Comparison of ENCODE assay signal across 20 cellular contexts in the genomic region with DNA sequence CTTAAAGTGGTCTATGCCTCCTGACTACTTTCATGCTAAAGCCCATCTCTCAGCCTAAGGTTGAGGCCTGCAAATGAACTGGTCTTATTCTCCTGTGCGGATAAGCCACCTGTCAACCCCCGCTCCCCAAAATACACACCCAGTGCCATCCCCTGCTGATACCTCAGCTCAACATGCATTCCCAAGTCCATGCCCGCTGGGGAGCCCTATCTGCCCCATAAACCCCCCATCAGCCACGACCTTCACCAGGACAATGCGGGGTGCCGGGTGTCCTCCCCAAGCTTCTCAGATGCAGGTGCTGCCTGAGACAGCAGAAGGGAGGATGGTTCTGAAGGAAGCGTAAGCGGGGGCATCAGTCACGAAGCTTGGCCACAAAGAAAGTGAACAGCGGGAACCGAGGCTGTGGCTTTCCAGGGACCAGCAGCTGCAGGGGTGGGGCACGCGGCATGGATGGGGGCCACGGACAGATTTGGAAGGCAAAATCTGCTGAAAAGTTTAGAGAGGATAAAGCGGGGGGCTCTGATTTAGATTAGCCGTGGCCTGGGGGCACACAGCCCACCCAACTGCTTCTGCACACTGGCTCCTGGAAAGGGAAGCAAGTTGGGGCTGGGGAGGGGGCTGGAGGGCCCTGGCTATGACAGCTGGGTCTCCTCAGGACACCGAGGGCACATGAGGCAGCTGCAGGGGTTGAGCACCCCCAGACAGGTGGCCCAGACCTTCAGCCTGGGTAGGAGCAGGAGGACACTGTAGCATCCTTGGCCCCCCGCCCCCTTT.
DNase-seq lines count a peak whose midpoint lies in the region; ATAC-seq and TF ChIP-seq lines count a peak whose summit lies in the region.
"Had no signal": no experiment of that assay in that cellular context is flagged by ENCODE, and none has a peak within 500 bp of the region (broad histone marks: within the 10 kb centered on the region; RNA-seq: fewer than 3 reads in every experiment).

No MANE protein-coding gene starts in this region.

- H3K4me2 ChIP-seq in DND-41 (ENCODE audit: insufficient read depth, low read length) (no peak overlapping the region), neuronal stem cell (ENCODE audit: insufficient read depth, low read length, poor library complexity, severe bottlenecking) (no peak overlapping the region)
- H3K4me2 ChIP-seq: A549; BLaER1 treated with 17β-estradiol and CSF1 and Interleukin-3, amounts not matched to agents 10 nM and 100 nM had no signal

- H3K4me3 Mint-ChIP-seq in activated naive CD4-positive, alpha-beta T cell treated with anti-CD3 and anti-CD28 coated beads, Interleukin-2, amount 50 U/mL, for 24 hours = no peak overlapping the region
- no peak overlapping the region for H3K4me3 Mint-ChIP-seq in activated naive CD4-positive, alpha-beta T cell treated with anti-CD3 and anti-CD28 coated beads, Interleukin-2, amount 10 ng/mL, durations not matched to agents 7 days and 5 days
- no peak overlapping the region for H3K4me3 Mint-ChIP-seq in chondrocyte (ENCODE audit: unreplicated experiment)
- H3K4me3 Mint-ChIP-seq: B cell; CD4-positive, alpha-beta T cell; CD8-positive, alpha-beta T cell had no signal

- H3K4me3 ChIP-seq in DND-41 (ENCODE audit: low read depth in 1 of 2, low read length in 2 of 2) (no peak overlapping the region), neuronal stem cell (ENCODE audit: low read length in 2 of 2) (no peak overlapping the region)
- H3K4me3 ChIP-seq: A549; BLaER1 treated with 17β-estradiol and CSF1 and Interleukin-3, amounts not matched to agents 10 nM and 100 nM; GM12878 had no signal

- H2AK5ac ChIP-seq in neuronal stem cell (ENCODE audit: low read depth, low read length) = peak overlapping the region; percentile 81

- H4K20me1 ChIP-seq in DND-41 (ENCODE audit: insufficient read depth, low read length) = no peaks in the 10 kb centered on the region
- H4K20me1 ChIP-seq: BLaER1 treated with 17β-estradiol and CSF1 and Interleukin-3, amounts not matched to agents 10 nM and 100 nM had no signal

- CTCF ChIA-PET in activated naive CD4-positive, alpha-beta T cell treated with anti-CD3 and anti-CD28 coated beads, Interleukin-2, amount 10 ng/mL, durations not matched to agents 7 days and 5 days (lab: Charles Lee) = no interaction called here

- no peaks in the 10 kb centered on the region for H3K79me1 ChIP-seq in neuronal stem cell (ENCODE audit: low read depth, low read length)

- H2BK12ac ChIP-seq in neuronal stem cell (ENCODE audit: low read length) = no peak overlapping the region

- H2AFZ ChIP-seq in DND-41 (ENCODE audit: low read depth, low read length) (no peak overlapping the region), neuronal stem cell (ENCODE audit: low read length) (no peak overlapping the region)

- no peak overlapping the region for H2BK120ac ChIP-seq in neuronal stem cell (ENCODE audit: low read depth, low read length)

- H3K36me3 ChIP-seq in DND-41 (ENCODE audit: insufficient read depth, low read length) (no peaks in the 10 kb centered on the region), neuronal stem cell (replicated peaks in 1 of 2; ENCODE audit: control insufficient read depth in 2 of 2, insufficient read depth in 2 of 2, low read length in 2 of 2) (no peaks in the 10 kb centered on the region)
- H3K36me3 ChIP-seq: BLaER1 treated with 17β-estradiol and CSF1 and Interleukin-3, amounts not matched to agents 10 nM and 100 nM had no signal

- no peaks in the 10 kb centered on the region for H3K79me2 ChIP-seq in DND-41 (ENCODE audit: insufficient read depth, low read length)

- ATAC-seq in DND-41 (ENCODE audit: insufficient read depth, low read depth) = 0 out of 3 replicates have a peak, but pooled peaks have one; percentile 40
- ATAC-seq: A549; CD8-positive, alpha-beta T cell; GM12878 had no signal

- H3K23ac ChIP-seq in neuronal stem cell (ENCODE audit: low read depth, low read length, poor library complexity) = no peak overlapping the region

- no peaks in the 10 kb centered on the region for H3K9me3 ChIP-seq in DND-41 (ENCODE audit: insufficient read depth, low read length, severe bottlenecking)
- no peaks in the 10 kb centered on the region for H3K9me3 ChIP-seq in neuronal stem cell (replicated peaks in 1 of 2; ENCODE audit: control insufficient read depth in 2 of 2, insufficient read depth in 1 of 2, low read depth in 1 of 2, low read length in 2 of 2)
- H3K9me3 ChIP-seq: A549; BLaER1 treated with 17β-estradiol and CSF1 and Interleukin-3, amounts not matched to agents 10 nM and 100 nM; Caco-2 had no signal

- TF ChIP-seq CTCF in DND-41 (IDR thresholded peaks at IDR 0.05; ENCODE audit: borderline replicate concordance, extremely low read depth, low read length, poor library complexity, severe bottlenecking) (no peak), chondrocyte (IDR thresholded peaks at IDR 0.05) (no peak)

- peak overlapping the region; percentile 47 for H3K14ac ChIP-seq in neuronal stem cell (ENCODE audit: low read length)

- no CpG with 5 or more reads among the region's 18 CpGs for WGBS in neuronal stem cell (ENCODE audit: extremely low coverage in 2 of 2, insufficient read length in 2 of 2, insufficient replicate concordance in 1 of 2), 2 donors

- no peaks in the 10 kb centered on the region for H3K9me3 Mint-ChIP-seq in activated naive CD4-positive, alpha-beta T cell treated with anti-CD3 and anti-CD28 coated beads, Interleukin-2, amount 50 U/mL, for 24 hours
- H3K9me3 Mint-ChIP-seq in activated naive CD4-positive, alpha-beta T cell treated with anti-CD3 and anti-CD28 coated beads, Interleukin-2, amount 10 ng/mL, durations not matched to agents 7 days and 5 days = peaks cover 3% of the 10 kb centered on the region
- no peaks in the 10 kb centered on the region for H3K9me3 Mint-ChIP-seq in chondrocyte (ENCODE audit: low read depth)
- H3K9me3 Mint-ChIP-seq: CD4-positive, alpha-beta T cell; CD8-positive, alpha-beta T cell had no signal

- peak overlapping the region; percentile 82 for H2BK5ac ChIP-seq in neuronal stem cell (ENCODE audit: low read length)

- no peaks in the 10 kb centered on the region for H3K36me3 Mint-ChIP-seq in activated naive CD4-positive, alpha-beta T cell treated with anti-CD3 and anti-CD28 coated beads, Interleukin-2, amount 50 U/mL, for 24 hours
- no peaks in the 10 kb centered on the region for H3K36me3 Mint-ChIP-seq in activated naive CD4-positive, alpha-beta T cell treated with anti-CD3 and anti-CD28 coated beads, Interleukin-2, amount 10 ng/mL, durations not matched to agents 7 days and 5 days
- H3K36me3 Mint-ChIP-seq in chondrocyte (ENCODE audit: low read depth) = no peaks in the 10 kb centered on the region
- H3K36me3 Mint-ChIP-seq: CD8-positive, alpha-beta T cell had no signal

- no peak overlapping the region for H3K18ac ChIP-seq in neuronal stem cell (ENCODE audit: low read length)

- peak overlapping the region; percentile 41 for H3K27ac Mint-ChIP-seq in activated naive CD4-positive, alpha-beta T cell treated with anti-CD3 and anti-CD28 coated beads, Interleukin-2, amount 50 U/mL, for 24 hours
- H3K27ac Mint-ChIP-seq in activated naive CD4-positive, alpha-beta T cell treated with anti-CD3 and anti-CD28 coated beads, Interleukin-2, amount 10 ng/mL, durations not matched to agents 7 days and 5 days = no peak overlapping the region
- no peak overlapping the region for H3K27ac Mint-ChIP-seq in chondrocyte (ENCODE audit: unreplicated experiment)
- H3K27ac Mint-ChIP-seq: B cell; CD4-positive, alpha-beta T cell; CD8-positive, alpha-beta T cell had no signal

- H3K27me3 ChIP-seq in DND-41 (ENCODE audit: insufficient read depth, low read length, poor library complexity) (no peaks in the 10 kb centered on the region), neuronal stem cell (ENCODE audit: control insufficient read depth in 3 of 3, insufficient read depth in 3 of 3, low read depth in 1 of 3, low read length in 3 of 3) (no peaks in the 10 kb centered on the region)
- H3K27me3 ChIP-seq: BLaER1 treated with 17β-estradiol and CSF1 and Interleukin-3, amounts not matched to agents 10 nM and 100 nM had no signal

- no peaks in the 10 kb centered on the region for H3K27me3 Mint-ChIP-seq in activated naive CD4-positive, alpha-beta T cell treated with anti-CD3 and anti-CD28 coated beads, Interleukin-2, amount 50 U/mL, for 24 hours
- H3K27me3 Mint-ChIP-seq in activated naive CD4-positive, alpha-beta T cell treated with anti-CD3 and anti-CD28 coated beads, Interleukin-2, amount 10 ng/mL, durations not matched to agents 7 days and 5 days = peaks cover 6% of the 10 kb centered on the region
- no peaks in the 10 kb centered on the region for H3K27me3 Mint-ChIP-seq in chondrocyte (ENCODE audit: low read depth)
- H3K27me3 Mint-ChIP-seq: B cell; CD4-positive, alpha-beta T cell had no signal

- H3K4me1 ChIP-seq in DND-41 (ENCODE audit: insufficient read depth, low read length) (no peaks in the 10 kb centered on the region), neuronal stem cell (ENCODE audit: control insufficient read depth in 2 of 2, insufficient read depth in 1 of 2, low read depth in 1 of 2, low read length in 2 of 2) (peaks cover 0 to 2% of the 10 kb centered on the region in 2 donors)
- H3K4me1 ChIP-seq: A549, Caco-2 had no signal

- H4K91ac ChIP-seq in neuronal stem cell (ENCODE audit: low read depth, low read length, poor library complexity) = no peak overlapping the region

- H3K9ac ChIP-seq in DND-41 (ENCODE audit: low read depth, low read length) (no peak overlapping the region), neuronal stem cell (ENCODE audit: low read depth, low read length, poor library complexity) (peak overlapping the region; percentile 21)
- H3K9ac ChIP-seq: BLaER1 treated with 17β-estradiol and CSF1 and Interleukin-3, amounts not matched to agents 10 nM and 100 nM had no signal

- H3K27ac ChIP-seq in DND-41 (ENCODE audit: low read length) = no peak overlapping the region
- H3K27ac ChIP-seq in neuronal stem cell (replicated peaks; ENCODE audit: low read length) = no peak overlapping the region
- H3K27ac ChIP-seq: 22Rv1; A549; BLaER1 treated with 17β-estradiol and CSF1 and Interleukin-3, amounts not matched to agents 10 nM and 100 nM; C4-2B had no signal

- no peak for DNase-seq in activated naive CD4-positive, alpha-beta T cell treated with anti-CD3 and anti-CD28 coated beads, Interleukin-2, amount 10 ng/mL, durations not matched to agents 7 days and 5 days
- DNase-seq in DND-41 = peak; percentile 26
- peak; percentile 54 for DNase-seq in chondrocyte (ENCODE audit: low spot score)
- DNase-seq in neuronal stem cell (ENCODE audit: low spot score) = no peak
- no peak for DNase-seq in foreskin melanocyte
- no peak for DNase-seq in superior temporal gyrus (ENCODE audit: extremely low spot score)
- DNase-seq: AML-193; Caco-2; Calu3; CD4-positive, alpha-beta T cell; CD8-positive, alpha-beta T cell; EL; GDM1 had no signal

- H3K4me1 Mint-ChIP-seq in activated naive CD4-positive, alpha-beta T cell treated with anti-CD3 and anti-CD28 coated beads, Interleukin-2, amount 50 U/mL, for 24 hours = no peaks in the 10 kb centered on the region
- no peaks in the 10 kb centered on the region for H3K4me1 Mint-ChIP-seq in activated naive CD4-positive, alpha-beta T cell treated with anti-CD3 and anti-CD28 coated beads, Interleukin-2, amount 10 ng/mL, durations not matched to agents 7 days and 5 days
- no peaks in the 10 kb centered on the region for H3K4me1 Mint-ChIP-seq in chondrocyte (ENCODE audit: low read depth)

- H3K4ac ChIP-seq in neuronal stem cell (ENCODE audit: low read length) = peak overlapping the region; percentile 76

- peak overlapping the region; percentile 49 for H2BK15ac ChIP-seq in neuronal stem cell (ENCODE audit: low read length)

- H4K8ac ChIP-seq in neuronal stem cell (ENCODE audit: low read depth, low read length) = no peak overlapping the region

Comparison
In these comparisons a context has a peak if more than half of its experiments do, and no peak if none do; other contexts are left out.
1. DNase-seq: peak in DND-41 (single experiment) and chondrocyte (single experiment); none in activated naive CD4-positive, alpha-beta T cell treated with anti-CD3 and anti-CD28 coated beads, Interleukin-2, amount 10 ng/mL, durations not matched to agents 7 days and 5 days (single experiment), neuronal stem cell (single experiment), foreskin melanocyte (single experiment) and superior temporal gyrus (single experiment).